Comparison of ENCODE assay signal across 15 cellular contexts in genomic region chr9:81393985-81394811, GRCh38.
DNase-seq lines count a peak whose midpoint lies in the region; ATAC-seq and TF ChIP-seq lines count a peak whose summit lies in the region.
"Had no signal": no experiment of that assay in that cellular context is flagged by ENCODE, and none has a peak within 500 bp of the region (broad histone marks: within the 10 kb centered on the region; RNA-seq: fewer than 3 reads in every experiment).

No MANE protein-coding gene starts in this region.

- no peak overlapping the region for H2AFZ ChIP-seq in mesenchymal stem cell (ENCODE audit: low read depth, low read length)

- H3K14ac ChIP-seq in mesenchymal stem cell (ENCODE audit: low read length in 2 of 2): peak overlapping the region in 1 of 2 experiments; percentile 90

- peak overlapping the region in 1 of 2 experiments; percentile 79 for H3K4ac ChIP-seq in mesenchymal stem cell (ENCODE audit: low read depth in 1 of 2, low read length in 2 of 2)

- H2BK12ac ChIP-seq in mesenchymal stem cell (ENCODE audit: low read length in 2 of 2): peak overlapping the region; percentile 34 to 98

- TF ChIP-seq CTCF in LNCaP clone FGC (IDR thresholded peaks at IDR 0.05; ENCODE audit: control insufficient read depth, extremely low read depth, insufficient read depth): no peak
- no peak for TF ChIP-seq CTCF in choroid plexus epithelial cell (conservative IDR thresholded peaks at IDR 0.05; ENCODE audit: low read depth, low read length)

- H3K4me2 ChIP-seq in mesenchymal stem cell (ENCODE audit: low read length, poor library complexity, severe bottlenecking): no peak overlapping the region

- no peak overlapping the region for H2BK120ac ChIP-seq in mesenchymal stem cell (ENCODE audit: low read depth, low read length)

- no peak overlapping the region for H3K23ac ChIP-seq in mesenchymal stem cell (ENCODE audit: low read length in 2 of 2)

- peaks cover 2% of the 10 kb centered on the region for H3K4me1 ChIP-seq in mesenchymal stem cell (ENCODE audit: control insufficient read depth, insufficient read depth, low read depth, low read length)

- no peak overlapping the region for H4K91ac ChIP-seq in mesenchymal stem cell (ENCODE audit: low read length)

- H3K27me3 ChIP-seq in mesenchymal stem cell (ENCODE audit: control insufficient read depth in 1 of 2, insufficient read depth in 1 of 2, low read length in 2 of 2): no peaks in the 10 kb centered on the region
- H3K27me3 ChIP-seq: ovary, thyroid gland had no signal

- H3K18ac ChIP-seq in mesenchymal stem cell (ENCODE audit: low read depth in 1 of 2, low read length in 2 of 2): peak overlapping the region; percentile 7 to 97

- no peaks in the 10 kb centered on the region for H3K79me1 ChIP-seq in mesenchymal stem cell (replicated peaks; ENCODE audit: low read length, poor library complexity, severe bottlenecking)

- H3K9ac ChIP-seq in mesenchymal stem cell (ENCODE audit: low read length): no peak overlapping the region

- H3K36me3 ChIP-seq in mesenchymal stem cell (ENCODE audit: control insufficient read depth in 1 of 2, insufficient read depth in 2 of 2, low read depth in 1 of 2, low read length in 2 of 2): no peaks in the 10 kb centered on the region
- H3K36me3 ChIP-seq: ovary, thyroid gland had no signal

- no peak overlapping the region for H2AK5ac ChIP-seq in mesenchymal stem cell (ENCODE audit: low read length, severe bottlenecking)

- 47% methylated on average over 3 of the region's 6 CpGs for WGBS in mesenchymal stem cell

- H4K8ac ChIP-seq in mesenchymal stem cell (ENCODE audit: low read length): peak overlapping the region; percentile 3

- H3K4me3 ChIP-seq in LNCaP clone FGC (ENCODE audit: low read depth, low read length) (no peak overlapping the region), choroid plexus epithelial cell (ENCODE audit: low read depth, low read length) (no peak overlapping the region), mesenchymal stem cell (ENCODE audit: insufficient read depth in 1 of 2, low read depth in 1 of 2, low read length in 2 of 2) (no peak overlapping the region)
- H3K4me3 ChIP-seq: ovary, thyroid gland had no signal

- no peak overlapping the region for H2BK5ac ChIP-seq in mesenchymal stem cell (ENCODE audit: low read depth, low read length, poor library complexity, severe bottlenecking)

- peak; percentile 48 for DNase-seq in LNCaP clone FGC (ENCODE audit: low read depth)
- peak; percentile 23 for DNase-seq in choroid plexus epithelial cell (ENCODE audit: low read depth)
- peak; percentile 62 for DNase-seq in mesenchymal stem cell
- DNase-seq in stromal cell of bone marrow (ENCODE audit: low read depth): peak; percentile 37
- DNase-seq in SW480 (ENCODE audit: low spot score): no peak
- DNase-seq in NK-92 treated with Interleukin-12 subunit alpha and Interleukin-12 subunit beta, amount 100 ng/mL, for 24 hours (lab: John Stamatoyannopoulos, UW): no peak
- no peak for DNase-seq in stimulated activated naive CD4-positive, alpha-beta T cell (lab: John Stamatoyannopoulos, UW)
- DNase-seq: activated effector memory CD4-positive, alpha-beta T cell treated with anti-CD3 and anti-CD28 coated beads, Interleukin-2, amount 50 U/mL, for 16 hours; CD4-positive, CD25-positive, alpha-beta regulatory T cell; foreskin melanocyte; HFFc6; NCI-H2107; ovary; thyroid gland had no signal

- no peak overlapping the region for H3K27ac ChIP-seq in mesenchymal stem cell (ENCODE audit: low read length, poor library complexity, severe bottlenecking)
- H3K27ac ChIP-seq: ovary, thyroid gland had no signal

- no peaks in the 10 kb centered on the region for H3K9me3 ChIP-seq in mesenchymal stem cell (ENCODE audit: control insufficient read depth, low read length)
- H3K9me3 ChIP-seq: ovary, thyroid gland had no signal

- H2BK15ac ChIP-seq in mesenchymal stem cell (ENCODE audit: low read depth, poor library complexity, severe bottlenecking): no peak overlapping the region

- no peak for ATAC-seq in HG02885 (IDR thresholded peaks at IDR 0.05; ENCODE audit: poor library complexity, unreplicated experiment)

Comparison
In these comparisons a context has a peak if more than half of its experiments do, and no peak if none do; other contexts are left out.
1. DNase-seq: peak in LNCaP clone FGC (single experiment), choroid plexus epithelial cell (single experiment), mesenchymal stem cell (single experiment) and stromal cell of bone marrow (single experiment); none in SW480 (single experiment), NK-92 treated with Interleukin-12 subunit alpha and Interleukin-12 subunit beta, amount 100 ng/mL, for 24 hours (single experiment) and stimulated activated naive CD4-positive, alpha-beta T cell (0 of 6).